Comparison of ENCODE assay signal across 28 cellular contexts in genomic region chr11:34613015-34613414, GRCh38. TPM values are rescaled to one million over a fixed set of nuclear protein-coding genes. Genes with fewer than 3 reads are reported as not detected.
DNase-seq lines count a peak whose midpoint lies in the region; ATAC-seq, FAIRE-seq and TF ChIP-seq lines count a peak whose summit lies in the region.
"Had no signal": no experiment of that assay in that cellular context is flagged by ENCODE, and none has a peak within 500 bp of the region (broad histone marks: within the 10 kb centered on the region; RNA-seq: fewer than 3 reads in every experiment).

No MANE protein-coding gene starts in this region.

- H3K4me3 Mint-ChIP-seq in dendritic cell treated with granulocyte-macrophage colony-stimulating factor and Interleukin-4, amounts not matched to agents 40 ng/mL and 50 ng/mL, for 4 days = peak overlapping the region; percentile 44
- H3K4me3 Mint-ChIP-seq in effector memory CD8-positive, alpha-beta T cell = no peak overlapping the region
- H3K4me3 Mint-ChIP-seq: activated CD8-positive, alpha-beta T cell treated with anti-CD3 and anti-CD28 coated beads, Interleukin-2, amount 10 ng/mL, durations not matched to agents 7 days and 5 days; activated naive CD8-positive, alpha-beta T cell treated with anti-CD3 and anti-CD28 coated beads, Interleukin-2, amount 50 U/mL, for 24 hours had no signal

- TF ChIP-seq POLR2A in GM12892 (IDR thresholded peaks at IDR 0.05; ENCODE audit: low read depth, low read length) = no peak

- peaks cover 7% of the 10 kb centered on the region for H3K36me3 Mint-ChIP-seq in dendritic cell treated with granulocyte-macrophage colony-stimulating factor and Interleukin-4, amounts not matched to agents 40 ng/mL and 50 ng/mL, for 4 days (ENCODE audit: low read depth)
- H3K36me3 Mint-ChIP-seq in effector memory CD8-positive, alpha-beta T cell (ENCODE audit: insufficient read depth) = no peaks in the 10 kb centered on the region

- peak; percentile 46 for FAIRE-seq in GM12892 (lab: Jason Lieb, UNC)

- ATAC-seq in GM19438 (IDR thresholded peaks at IDR 0.05; ENCODE audit: low read depth, unreplicated experiment) = peak; percentile 16
- ATAC-seq in HG03159 (IDR thresholded peaks at IDR 0.05; ENCODE audit: unreplicated experiment) = peak; percentile 8
- ATAC-seq in effector memory CD8-positive, alpha-beta T cell (replicated peaks) = no peak
- ATAC-seq: activated CD8-positive, alpha-beta T cell treated with anti-CD3 and anti-CD28 coated beads, Interleukin-2, amount 10 ng/mL, durations not matched to agents 7 days and 5 days had no signal

- peaks cover 86% of the 10 kb centered on the region for H3K4me1 Mint-ChIP-seq in dendritic cell treated with granulocyte-macrophage colony-stimulating factor and Interleukin-4, amounts not matched to agents 40 ng/mL and 50 ng/mL, for 4 days (ENCODE audit: low read depth)
- H3K4me1 Mint-ChIP-seq in effector memory CD8-positive, alpha-beta T cell (ENCODE audit: low read depth in 2 of 2) = peaks cover 0 to 4% of the 10 kb centered on the region in 2 donors

- H3K27ac Mint-ChIP-seq in dendritic cell treated with granulocyte-macrophage colony-stimulating factor and Interleukin-4, amounts not matched to agents 40 ng/mL and 50 ng/mL, for 4 days = peak overlapping the region; percentile 84
- H3K27ac Mint-ChIP-seq in effector memory CD8-positive, alpha-beta T cell = no peak overlapping the region
- H3K27ac Mint-ChIP-seq: activated CD8-positive, alpha-beta T cell treated with anti-CD3 and anti-CD28 coated beads, Interleukin-2, amount 10 ng/mL, durations not matched to agents 7 days and 5 days; activated naive CD8-positive, alpha-beta T cell treated with anti-CD3 and anti-CD28 coated beads, Interleukin-2, amount 50 U/mL, for 24 hours had no signal

- DNase-seq in GM12892 (ENCODE audit: insufficient read length) (no peak), NCI-H1436 (lab: John Stamatoyannopoulos, UW) (no peak), ecto neural progenitor cell (ENCODE audit: low spot score) (no peak)
- DNase-seq in activated naive CD4-positive, alpha-beta T cell treated with Interleukin-2 at 50 U/mL for 16 hours = no peak
- DNase-seq in effector memory CD8-positive, alpha-beta T cell = no peak
- DNase-seq: ACHN; activated CD4-positive, alpha-beta T cell treated with anti-CD3 and anti-CD28 coated beads for 1 hour; activated CD8-positive, alpha-beta T cell treated with anti-CD3 and anti-CD28 coated beads, Interleukin-2, amount 10 ng/mL, durations not matched to agents 7 days and 5 days; activated gamma-delta T cell; activated naive CD8-positive, alpha-beta T cell treated with anti-CD3 and anti-CD28 coated beads, Interleukin-2, amount 50 U/mL, for 24 hours; central memory CD4-positive, alpha-beta T cell; COR-L47; dermis blood vessel endothelial cell; DMS53; H7; left ventricle myocardium superior; MM.1S; NCI-H1417; NCI-H2081; NCI-H226; NCI-H748 treated with DMSO at 0.1 percent for 48 hours; right lobe of liver; RPMI8226; stimulated activated CD4-positive, alpha-beta T cell treated with anti-CD3 and anti-CD28 coated beads, Interleukin-4, amount 100 ng/mL, for 1 hour had no signal

- no peaks in the 10 kb centered on the region for H3K27me3 Mint-ChIP-seq in dendritic cell treated with granulocyte-macrophage colony-stimulating factor and Interleukin-4, amounts not matched to agents 40 ng/mL and 50 ng/mL, for 4 days
- peaks cover 12 to 29% of the 10 kb centered on the region in 2 donors for H3K27me3 Mint-ChIP-seq in effector memory CD8-positive, alpha-beta T cell

- intact Hi-C loops in dendritic cell treated with granulocyte-macrophage colony-stimulating factor and Interleukin-4, amounts not matched to agents 40 ng/mL and 50 ng/mL, for 4 days (cut with micrococcal nuclease) = loop anchor here (5.0 kb wide), 1 partner anchor 39 kb away; no protein-coding TSS in a partner anchor

- H3K9me3 Mint-ChIP-seq in dendritic cell treated with granulocyte-macrophage colony-stimulating factor and Interleukin-4, amounts not matched to agents 40 ng/mL and 50 ng/mL, for 4 days = peaks cover 12% of the 10 kb centered on the region
- H3K9me3 Mint-ChIP-seq in effector memory CD8-positive, alpha-beta T cell = no peaks in the 10 kb centered on the region
- H3K9me3 Mint-ChIP-seq: activated naive CD8-positive, alpha-beta T cell treated with anti-CD3 and anti-CD28 coated beads, Interleukin-2, amount 50 U/mL, for 24 hours had no signal

RNA-seq across cellular contexts. Expression of gene EHF, which starts 7.9 kb away (rescaled TPM):
- not detected for polyA plus RNA-seq in GM12892 (2012; ENCODE audit: missing spikeins)
- polyA plus RNA-seq: BJ had no signal
